25 cellular contexts compared by ENCODE assay signal in the genomic region with DNA sequence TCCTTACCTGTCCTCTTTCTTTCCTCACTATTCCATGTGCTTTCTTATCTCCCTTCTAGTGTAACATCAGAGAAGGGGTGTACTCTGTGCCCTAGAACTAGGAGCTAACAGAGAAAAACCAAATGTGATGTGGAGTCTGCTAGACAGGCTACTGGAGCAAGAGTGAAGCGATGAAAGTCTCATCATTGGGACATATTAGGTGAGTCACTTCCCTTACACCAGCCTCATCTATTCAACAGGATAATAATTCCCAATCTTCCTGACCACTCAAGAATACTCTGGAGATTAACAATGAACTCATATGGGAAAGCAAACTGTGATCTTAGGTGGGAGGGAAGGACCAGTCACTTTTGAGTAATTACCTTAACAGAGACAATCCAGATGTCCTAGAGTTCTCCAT.
"Had no signal": no experiment of that assay in that cellular context is flagged by ENCODE, and none has a peak within 500 bp of the region (broad histone marks: within the 10 kb centered on the region; RNA-seq: fewer than 3 reads in every experiment).

No MANE protein-coding gene starts in this region.

- H3K27me3 ChIP-seq: gastroesophageal sphincter, ovary, right atrium auricular region, tibial artery had no signal

- ATAC-seq: gastroesophageal sphincter; left ventricle myocardium superior; natural killer cell treated with Interleukin-12 subunit alpha and Interleukin-12 subunit beta and Interleukin-15 and Interleukin-18, amount 100 ng/mL, for 72 hours; WTC11 had no signal

- H3K4me1 ChIP-seq: prostate gland, right atrium auricular region, tibial artery had no signal

- H3K4me3 ChIP-seq: gastroesophageal sphincter, ovary, prostate gland, right atrium auricular region, skin epidermis, tibial artery had no signal

- H3K36me3 Mint-ChIP-seq: activated naive CD8-positive, alpha-beta T cell; natural killer cell treated with Interleukin-12 subunit alpha and Interleukin-12 subunit beta and Interleukin-15 and Interleukin-18, amount 100 ng/mL, for 72 hours had no signal

- H3K9me3 ChIP-seq: gastroesophageal sphincter, ovary, prostate gland, right atrium auricular region, tibial artery had no signal

- H3K9me3 Mint-ChIP-seq: natural killer cell treated with Interleukin-12 subunit alpha and Interleukin-12 subunit beta and Interleukin-15 and Interleukin-18, amount 100 ng/mL, for 72 hours; stimulated activated naive CD8-positive, alpha-beta T cell treated with anti-CD3 and anti-CD28 coated beads, Interleukin-15, Interleukin-2, amounts not matched to agents 100 ng/mL and 50 ng/mL, for 24 hours had no signal

- H3K27ac ChIP-seq: gastroesophageal sphincter, ovary, prostate gland, right atrium auricular region, skin epidermis, tibial artery had no signal

- H3K36me3 ChIP-seq: gastroesophageal sphincter, ovary, prostate gland, right atrium auricular region, tibial artery had no signal

- FAIRE-seq: islet of Langerhans had no signal

- DNase-seq: activated gamma-delta T cell treated with Interleukin-2 at 50 U/mL for 16 hours; activated T-cell treated with anti-CD3 and anti-CD28 coated beads, Interleukin-2, amount 50 U/mL, for 1 hour; amniotic stem cell; cerebellar nuclear complex; cortex of kidney; head of caudate nucleus; hypothalamus; left ventricle myocardium superior; mammary epithelial cell; midbrain; ovary; stimulated activated CD4-positive, alpha-beta T cell treated with anti-CD3 and anti-CD28 coated beads, Interleukin-1b, Interleukin-23, amount 100 ng/mL, for 48 hours; substantia nigra; T-helper 1 cell; T-helper 9 cell; tibial artery had no signal

- H3K27me3 Mint-ChIP-seq: activated naive CD8-positive, alpha-beta T cell; stimulated activated naive CD8-positive, alpha-beta T cell treated with anti-CD3 and anti-CD28 coated beads, Interleukin-15, Interleukin-2, amounts not matched to agents 100 ng/mL and 50 ng/mL, for 24 hours had no signal

- H3K27ac Mint-ChIP-seq: activated naive CD8-positive, alpha-beta T cell; natural killer cell treated with Interleukin-12 subunit alpha and Interleukin-12 subunit beta and Interleukin-15 and Interleukin-18, amount 100 ng/mL, for 72 hours; stimulated activated naive CD8-positive, alpha-beta T cell treated with anti-CD3 and anti-CD28 coated beads, Interleukin-15, Interleukin-2, amounts not matched to agents 100 ng/mL and 50 ng/mL, for 24 hours; WTC11 had no signal

- H3K4me3 Mint-ChIP-seq: activated naive CD8-positive, alpha-beta T cell; natural killer cell treated with Interleukin-12 subunit alpha and Interleukin-12 subunit beta and Interleukin-15 and Interleukin-18, amount 100 ng/mL, for 72 hours; stimulated activated naive CD8-positive, alpha-beta T cell treated with anti-CD3 and anti-CD28 coated beads, Interleukin-15, Interleukin-2, amounts not matched to agents 100 ng/mL and 50 ng/mL, for 24 hours; WTC11 had no signal
